In the genomic region with DNA sequence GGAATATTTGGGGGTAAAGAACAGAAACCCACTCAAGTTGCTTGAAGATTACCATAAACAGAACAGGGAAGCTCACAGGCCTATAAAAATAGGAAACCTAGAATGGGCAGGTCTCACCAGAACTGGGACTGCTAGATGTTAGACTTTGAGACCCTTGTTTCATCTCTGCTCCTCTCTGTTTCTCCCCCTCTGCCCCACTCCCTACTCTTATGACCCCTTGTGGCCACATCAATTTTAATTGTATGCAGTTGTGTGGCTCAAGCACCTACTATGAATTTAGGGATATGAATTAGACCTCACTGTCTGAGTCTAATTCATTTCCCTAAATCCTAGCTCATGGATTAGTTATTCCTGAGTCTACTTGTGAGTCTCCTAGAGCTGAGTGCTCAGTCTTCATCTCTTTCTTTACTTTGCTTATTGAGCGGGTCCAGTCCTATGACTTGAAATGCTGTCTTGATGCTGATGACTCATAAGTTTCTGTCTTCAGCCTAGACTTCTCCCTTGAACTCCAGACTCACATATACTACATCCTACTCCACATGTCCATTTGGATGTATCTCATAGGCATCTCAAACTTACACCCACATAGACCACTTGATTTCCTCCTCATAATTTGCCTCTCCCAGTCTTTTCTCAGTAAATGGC, we compare ENCODE assay signal across 11 cellular contexts.
DNase-seq lines count a peak whose midpoint lies in the region; ATAC-seq, FAIRE-seq and TF ChIP-seq lines count a peak whose summit lies in the region.
"Had no signal": no experiment of that assay in that cellular context is flagged by ENCODE, and none has a peak within 500 bp of the region (broad histone marks: within the 10 kb centered on the region; RNA-seq: fewer than 3 reads in every experiment).

No MANE protein-coding gene starts in this region.

- DNase-seq in GM12865 (ENCODE audit: low read depth) (peak; percentile 18), SK-N-SH (no peak), HepG2 (ENCODE audit: low spot score) (peak; percentile 69), NCI-H1694 treated with DMSO at 0.1 percent for 48 hours (lab: John Stamatoyannopoulos, UW) (no peak), upper lobe of left lung (no peak)
- DNase-seq: activated CD4-positive, alpha-beta T cell treated with anti-CD3 and anti-CD28 coated beads for 4 hours; immature natural killer cell; NCI-H2171 treated with DMSO at 0.1 percent for 48 hours had no signal

- no TSS peak for BruUV-seq in HepG2 (replicated peaks; lab: Mats Ljungman, UMichigan)

- no peaks in the 10 kb centered on the region for H3K9me2 ChIP-seq in SK-N-SH

- peak; percentile 5 for TF ChIP-seq CTCF in GM12865 (IDR thresholded peaks at IDR 0.05; ENCODE audit: insufficient read depth, low read depth, low read length, missing control alignments)
- TF ChIP-seq CTCF in SK-N-SH (IDR thresholded peaks at IDR 0.05): peak; percentile 31
- TF ChIP-seq CTCF in HepG2 (CRISPR knock-in tag; IDR thresholded peaks at IDR 0.05): peak; percentile 74
- peak in 2 of 6 experiments; percentile 7 to 19 for TF ChIP-seq CTCF in upper lobe of left lung (IDR thresholded peaks at IDR 0.05)

- H3K4me3 ChIP-seq in GM12865 (ENCODE audit: low read depth, low read length): no peak overlapping the region
- H3K4me3 ChIP-seq in SK-N-SH (ENCODE audit: low read depth in 2 of 2, low read length in 1 of 2): no peak overlapping the region
- 0 out of 6 replicates have a peak overlapping the region, but pooled peaks of 1 of the 3 experiments have one; percentile 29 for H3K4me3 ChIP-seq in HepG2 (replicated peaks in 1 of 3; ENCODE audit: insufficient read depth in 1 of 3, low read depth in 2 of 3, low read length in 3 of 3)
- H3K4me3 ChIP-seq in upper lobe of left lung: no peak overlapping the region

- no peak for TF ChIP-seq POLR2A in HepG2 (IDR thresholded peaks at IDR 0.05; ENCODE audit: insufficient read depth in 1 of 2, low read depth in 2 of 2, low read length in 2 of 2)
- TF ChIP-seq POLR2A in upper lobe of left lung (IDR thresholded peaks at IDR 0.05): no peak

- H2AFZ ChIP-seq in SK-N-SH (ENCODE audit: low read depth) (no peak overlapping the region), HepG2 (ENCODE audit: low read length) (no peak overlapping the region)

- intact Hi-C loops in HepG2 (cut with micrococcal nuclease; ENCODE audit: unreplicated experiment): loop anchor here (1.0 to 2.0 kb wide), 7 partner anchors 39 to 221 kb away; partner anchors contain the start of gene ITPR1

- 100% methylated on average over 1 of the region's 1 CpG for WGBS in SK-N-SH (ENCODE audit: low lambda C conversion rate)
- 100% methylated on average over 1 of the region's 1 CpG for WGBS in HepG2 (ENCODE audit: low lambda C conversion rate)
- 96 to 100% methylated on average over 1 of the region's 1 CpG for WGBS in upper lobe of left lung, 2 donors

- POLR2A ChIA-PET in SK-N-SH (lab: Yijun Ruan, JAX): no interaction called here
- POLR2A ChIA-PET in HepG2 (lab: Yijun Ruan, JAX): interaction anchor here (1.3 to 2.9 kb wide), 3 partner anchors 10 to 79 kb away, joined by 4 to 50 read pairs (median 8); partner anchors contain the start of gene ITPR1

- H3K79me2 ChIP-seq in SK-N-SH (ENCODE audit: insufficient read depth) (no peaks in the 10 kb centered on the region), HepG2 (ENCODE audit: insufficient read depth, low read length) (no peaks in the 10 kb centered on the region)

- no peaks in the 10 kb centered on the region for H3K27me3 ChIP-seq in SK-N-SH (ENCODE audit: insufficient read depth)
- no peaks in the 10 kb centered on the region for H3K27me3 ChIP-seq in HepG2 (ENCODE audit: control insufficient read depth in 1 of 2, insufficient read depth in 2 of 2, low read length in 2 of 2)
- no peaks in the 10 kb centered on the region for H3K27me3 ChIP-seq in upper lobe of left lung

- H3K9ac ChIP-seq in SK-N-SH (no peak overlapping the region), HepG2 (ENCODE audit: insufficient read depth, low read depth, low read length) (peak overlapping the region; percentile 16; the same call in 1 of the 2 replicates)

- H3K9me3 ChIP-seq in SK-N-SH (no peaks in the 10 kb centered on the region), HepG2 (ENCODE audit: low read length) (no peaks in the 10 kb centered on the region), upper lobe of left lung (no peaks in the 10 kb centered on the region)

- peak; percentile 60 for FAIRE-seq in HepG2 (lab: Jason Lieb, UNC)

- ATAC-seq in HG02610 (IDR thresholded peaks at IDR 0.05; ENCODE audit: unreplicated experiment): peak; percentile 38
- ATAC-seq in HepG2: peak; percentile 96
- ATAC-seq in GM18519 (IDR thresholded peaks at IDR 0.05; ENCODE audit: low FRiP score, unreplicated experiment): no peak
- no peak for ATAC-seq in HG03460 (IDR thresholded peaks at IDR 0.05; ENCODE audit: unreplicated experiment)
- ATAC-seq in upper lobe of left lung (ENCODE audit: low FRiP score in 2 of 2): no peak

- H3K36me3 ChIP-seq in SK-N-SH (replicated peaks in 1 of 2; ENCODE audit: control insufficient read depth in 1 of 2, insufficient read depth in 2 of 2, low read length in 1 of 2) (no peaks in the 10 kb centered on the region), HepG2 (replicated peaks in 1 of 2; ENCODE audit: control insufficient read depth in 1 of 2, insufficient read depth in 2 of 2, low read length in 2 of 2) (no peaks in the 10 kb centered on the region), upper lobe of left lung (no peaks in the 10 kb centered on the region)

- no peaks in the 10 kb centered on the region for H3F3A ChIP-seq in SK-N-SH (replicated peaks; ENCODE audit: insufficient read depth)

- CTCF ChIA-PET in SK-N-SH (lab: Yijun Ruan, JAX): interaction anchor here (0.5 to 1.8 kb wide), 3 partner anchors 14 to 221 kb away, joined by 3 to 9 read pairs (median 3); no protein-coding TSS in a partner anchor
- CTCF ChIA-PET in HepG2 (lab: Yijun Ruan, JAX; ENCODE audit: low intra/inter-chr PET ratio, low total read pairs): interaction anchor here (0.7 to 1.2 kb wide), 3 partner anchors 62 to 238 kb away, joined by 3 to 12 read pairs (median 3); no protein-coding TSS in a partner anchor

- in situ Hi-C loops in HepG2 (cut with HindIII; ENCODE audit: extremely low pct_ligation_motif_present, low pct_unique_long_range_greater_than_20kb): loop anchor here (10.0 kb wide), 1 partner anchor 217 kb away; no protein-coding TSS in a partner anchor

- H3K4me1 ChIP-seq in SK-N-SH (ENCODE audit: control insufficient read depth in 1 of 2, insufficient read depth in 2 of 2, low read depth in 1 of 2, low read length in 1 of 2): peaks cover 0 to 5% of the 10 kb centered on the region in 2 experiments; a peak in 1 of 4 replicates
- H3K4me1 ChIP-seq in HepG2 (ENCODE audit: insufficient read depth, low read length): peaks cover 33% of the 10 kb centered on the region
- H3K4me1 ChIP-seq in upper lobe of left lung: peaks cover 0 to 8% (median 0%) of the 10 kb centered on the region in 4 donors

- H3K4me2 ChIP-seq in SK-N-SH (no peak overlapping the region), HepG2 (ENCODE audit: low read depth, low read length) (peak overlapping the region; percentile 72)

- H4K20me1 ChIP-seq in SK-N-SH (ENCODE audit: insufficient read depth): no peaks in the 10 kb centered on the region
- no peaks in the 10 kb centered on the region for H4K20me1 ChIP-seq in HepG2 (ENCODE audit: insufficient read depth, low read length)

- TF ChIP-seq RAD21 in SK-N-SH (IDR thresholded peaks at IDR 0.05; ENCODE audit: low read length) (peak; percentile 26; the same call in 1 of the 2 replicates), HepG2 (CRISPR knock-in tag; IDR thresholded peaks at IDR 0.05) (peak; percentile 71)

- TF ChIP-seq EP300 in SK-N-SH (IDR thresholded peaks at IDR 0.05; ENCODE audit: borderline replicate concordance in 1 of 2, low read depth in 1 of 2, low read length in 1 of 2) (no peak), HepG2 (IDR thresholded peaks at IDR 0.05; ENCODE audit: low read depth in 2 of 2, low read length in 2 of 2) (no peak), HepG2 (CRISPR knock-in tag; IDR thresholded peaks at IDR 0.05; ENCODE audit: borderline replicate concordance) (no peak), upper lobe of left lung (IDR thresholded peaks at IDR 0.05) (no peak)

- H3K27ac ChIP-seq in SK-N-SH (ENCODE audit: low read depth in 2 of 2, low read length in 1 of 2) (no peak overlapping the region), HepG2 (ENCODE audit: extremely low read length, insufficient read depth, low read length) (peak overlapping the region; percentile 73), upper lobe of left lung (no peak overlapping the region)

TF ChIP-seq in SK-N-SH, 30 proteins besides CTCF, POLR2A, EP300 and RAD21:
- peak; percentile 6; the same call in 1 of the 2 replicates for TF ChIP-seq FOSL2 (IDR thresholded peaks at IDR 0.05; ENCODE audit: borderline replicate concordance, low read depth)
- TF ChIP-seq, protein P1, sequence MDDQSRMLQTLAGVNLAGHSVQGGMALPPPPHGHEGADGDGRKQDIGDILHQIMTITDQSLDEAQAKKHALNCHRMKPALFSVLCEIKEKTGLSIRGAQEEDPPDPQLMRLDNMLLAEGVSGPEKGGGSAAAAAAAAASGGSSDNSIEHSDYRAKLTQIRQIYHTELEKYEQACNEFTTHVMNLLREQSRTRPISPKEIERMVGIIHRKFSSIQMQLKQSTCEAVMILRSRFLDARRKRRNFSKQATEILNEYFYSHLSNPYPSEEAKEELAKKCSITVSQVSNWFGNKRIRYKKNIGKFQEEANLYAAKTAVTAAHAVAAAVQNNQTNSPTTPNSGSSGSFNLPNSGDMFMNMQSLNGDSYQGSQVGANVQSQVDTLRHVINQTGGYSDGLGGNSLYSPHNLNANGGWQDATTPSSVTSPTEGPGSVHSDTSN (IDR thresholded peaks at IDR 0.05): no peak
TF ChIP-seq in SK-N-SH: peak in this region for 1.

TF ChIP-seq in HepG2, 621 proteins besides CTCF, POLR2A, EP300 and RAD21 (continues in another document):
- TF ChIP-seq ZNF552 (CRISPR knock-in tag; IDR thresholded peaks at IDR 0.05; ENCODE audit: borderline replicate concordance) (no peak), MAZ (IDR thresholded peaks at IDR 0.05; ENCODE audit: borderline replicate concordance, low read depth, low read length) (0 out of 2 replicates have a peak, but pooled peaks have one; percentile 26), MAZ (CRISPR knock-in tag; IDR thresholded peaks at IDR 0.05; ENCODE audit: low read depth) (no peak), HMGA1 (CRISPR knock-in tag; conservative IDR thresholded peaks at IDR 0.05) (no peak), GTF2F1 (IDR thresholded peaks at IDR 0.05; ENCODE audit: low read length) (no peak), JUNB (CRISPR knock-in tag; IDR thresholded peaks at IDR 0.05; ENCODE audit: borderline replicate concordance) (no peak), ZNF501 (CRISPR knock-in tag; IDR thresholded peaks at IDR 0.05) (no peak), SAP130 (CRISPR knock-in tag; IDR thresholded peaks at IDR 0.05; ENCODE audit: low read depth) (peak; percentile 24; the same call in 1 of the 2 replicates), SNAI1 (CRISPR knock-in tag; IDR thresholded peaks at IDR 0.05; ENCODE audit: borderline replicate concordance) (no peak)

Comparison
In these comparisons a context has a peak if more than half of its experiments do, and no peak if none do; other contexts are left out.
1. DNase-seq: peak in GM12865 (single experiment) and HepG2 (single experiment); none in SK-N-SH (single experiment), NCI-H1694 treated with DMSO at 0.1 percent for 48 hours (single experiment) and upper lobe of left lung (0 of 2).
2. ATAC-seq: peak in HG02610 (single experiment) and HepG2 (single experiment); none in GM18519 (single experiment), HG03460 (single experiment) and upper lobe of left lung (0 of 2).